ENCODE assay signal across 8 cellular contexts in genomic region chr6:53309059-53309896, GRCh38. TPM values are rescaled to one million over a fixed set of nuclear protein-coding genes. Genes with fewer than 3 reads are reported as not detected.
DNase-seq lines count a peak whose midpoint lies in the region; ATAC-seq and TF ChIP-seq lines count a peak whose summit lies in the region.

No MANE protein-coding gene starts in this region.

- no peaks in the 10 kb centered on the region for H3K9me3 Mint-ChIP-seq in T-helper 1 cell treated with Interleukin-12 subunit alpha and Interleukin-12 subunit beta and Interleukin-4 antibody, amounts not matched to agents 30 μg/mL and 1 μg/mL, for 36 hours
- peaks cover 17% of the 10 kb centered on the region for H3K9me3 Mint-ChIP-seq in GM23338
- H3K9me3 Mint-ChIP-seq in activated T-cell treated with anti-CD3 and anti-CD28 coated beads, Interleukin-2, amount 50 U/mL, for 4 hours: no peaks in the 10 kb centered on the region

- H3K4me3 ChIP-seq in GM23338 (no peak overlapping the region), NB4 (ENCODE audit: low read depth, low read length) (no peak overlapping the region), neutrophil (ENCODE audit: low read depth in 1 of 2, low read length in 1 of 2) (peak overlapping the region in 1 of 2 experiments; percentile 20)

- no peak for ATAC-seq in GM23338
- no peak for ATAC-seq in activated T-cell treated with anti-CD3 and anti-CD28 coated beads, Interleukin-2, amount 50 U/mL, for 4 hours

- H3K27ac Mint-ChIP-seq in T-helper 1 cell treated with Interleukin-12 subunit alpha and Interleukin-12 subunit beta and Interleukin-4 antibody, amounts not matched to agents 30 μg/mL and 1 μg/mL, for 36 hours: peak overlapping the region; percentile 32
- H3K27ac Mint-ChIP-seq in GM23338: 0 out of 2 replicates have a peak overlapping the region, but pooled peaks have one; percentile 50

- no peaks in the 10 kb centered on the region for H3K27me3 Mint-ChIP-seq in T-helper 1 cell treated with Interleukin-12 subunit alpha and Interleukin-12 subunit beta and Interleukin-4 antibody, amounts not matched to agents 30 μg/mL and 1 μg/mL, for 36 hours (ENCODE audit: low read depth)
- no peaks in the 10 kb centered on the region for H3K27me3 Mint-ChIP-seq in GM23338 (ENCODE audit: insufficient read depth, low read depth, poor library complexity)
- no peaks in the 10 kb centered on the region for H3K27me3 Mint-ChIP-seq in activated T-cell treated with anti-CD3 and anti-CD28 coated beads, Interleukin-2, amount 50 U/mL, for 4 hours (ENCODE audit: low read depth)

- no peak overlapping the region for H3K27ac ChIP-seq in GM23338 (ENCODE audit: low read depth)
- H3K27ac ChIP-seq in neutrophil: peak overlapping the region; percentile 89

- no peaks in the 10 kb centered on the region; the same call in 1 of the 2 replicates for H3K36me3 ChIP-seq in GM23338 (ENCODE audit: insufficient read depth)
- no peaks in the 10 kb centered on the region for H3K36me3 ChIP-seq in neutrophil

- H2AFZ ChIP-seq in GM23338: no peak overlapping the region

- H3K4me3 Mint-ChIP-seq in T-helper 1 cell treated with Interleukin-12 subunit alpha and Interleukin-12 subunit beta and Interleukin-4 antibody, amounts not matched to agents 30 μg/mL and 1 μg/mL, for 36 hours: no peak overlapping the region
- no peak overlapping the region for H3K4me3 Mint-ChIP-seq in GM23338
- H3K4me3 Mint-ChIP-seq in activated T-cell treated with anti-CD3 and anti-CD28 coated beads, Interleukin-2, amount 50 U/mL, for 4 hours: no peak overlapping the region

- H3K9me2 ChIP-seq in GM23338 (ENCODE audit: insufficient read depth): no peaks in the 10 kb centered on the region

- peaks cover 77% of the 10 kb centered on the region for H3K4me1 Mint-ChIP-seq in T-helper 1 cell treated with Interleukin-12 subunit alpha and Interleukin-12 subunit beta and Interleukin-4 antibody, amounts not matched to agents 30 μg/mL and 1 μg/mL, for 36 hours (ENCODE audit: low read depth)
- peaks cover 47% of the 10 kb centered on the region for H3K4me1 Mint-ChIP-seq in GM23338
- H3K4me1 Mint-ChIP-seq in activated T-cell treated with anti-CD3 and anti-CD28 coated beads, Interleukin-2, amount 50 U/mL, for 4 hours (ENCODE audit: low read depth): peaks cover 83% of the 10 kb centered on the region

- peak overlapping the region; percentile 55 for H3K4me2 ChIP-seq in GM23338

- peaks cover 14% of the 10 kb centered on the region for H3K36me3 Mint-ChIP-seq in T-helper 1 cell treated with Interleukin-12 subunit alpha and Interleukin-12 subunit beta and Interleukin-4 antibody, amounts not matched to agents 30 μg/mL and 1 μg/mL, for 36 hours (ENCODE audit: low read depth)
- H3K36me3 Mint-ChIP-seq in GM23338 (ENCODE audit: low read depth): peaks cover 29% of the 10 kb centered on the region
- peaks cover 12% of the 10 kb centered on the region for H3K36me3 Mint-ChIP-seq in activated T-cell treated with anti-CD3 and anti-CD28 coated beads, Interleukin-2, amount 50 U/mL, for 4 hours (ENCODE audit: insufficient read depth)

- no peak for DNase-seq in T-helper 1 cell
- DNase-seq in GM23338 (ENCODE audit: low spot score): no peak
- DNase-seq in NB4 (ENCODE audit: low read depth): peak; percentile 20
- peak; percentile 37 for DNase-seq in astrocyte of the hippocampus (ENCODE audit: low read depth, low spot score)
- DNase-seq in NOMO-1 treated with dmso at 0.1 percent for 144 hours (lab: John Stamatoyannopoulos, UW; ENCODE audit: unreplicated experiment): no peak
- DNase-seq in activated T-cell treated with anti-CD3 and anti-CD28 coated beads, Interleukin-2, amount 50 U/mL, for 4 hours: no peak

- H3F3A ChIP-seq in GM23338 (replicated peaks; ENCODE audit: low read depth): no peaks in the 10 kb centered on the region

- peaks cover 88% of the 10 kb centered on the region for H3K79me2 ChIP-seq in GM23338 (replicated peaks; ENCODE audit: insufficient read depth)

- peaks cover 25% of the 10 kb centered on the region for H3K4me1 ChIP-seq in GM23338 (ENCODE audit: insufficient read depth)
- peaks cover 58 to 71% of the 10 kb centered on the region in 2 experiments for H3K4me1 ChIP-seq in neutrophil (ENCODE audit: control insufficient read depth in 1 of 2, insufficient read depth in 1 of 2, low read depth in 1 of 2, low read length in 1 of 2)

- peaks cover 49% of the 10 kb centered on the region for H4K20me1 ChIP-seq in GM23338 (replicated peaks; ENCODE audit: insufficient read depth)

- H3K27me3 ChIP-seq in GM23338 (ENCODE audit: insufficient read depth) (no peaks in the 10 kb centered on the region), neutrophil (no peaks in the 10 kb centered on the region)

- TF ChIP-seq CTCF in GM23338 (conservative IDR thresholded peaks at IDR 0.05; ENCODE audit: low read depth in 2 of 2) (no peak), NB4 (IDR thresholded peaks at IDR 0.05; ENCODE audit: low read depth, low read length) (no peak), neutrophil (IDR thresholded peaks at IDR 0.05) (no peak)

- no peaks in the 10 kb centered on the region for H3K9me3 ChIP-seq in neutrophil

- TF ChIP-seq POLR2A in NB4 (IDR thresholded peaks at IDR 0.05; ENCODE audit: extremely low read depth, insufficient read length): no peak

TF ChIP-seq in GM23338, 12 proteins besides CTCF, POLR2A, EP300 and RAD21:
- TF ChIP-seq EZH2 (IDR thresholded peaks at IDR 0.05; ENCODE audit: low read depth, unreplicated experiment) (no peak), NANOG (IDR thresholded peaks at IDR 0.05; ENCODE audit: borderline replicate concordance) (no peak), ZNF462 (CRISPR knock-in tag; IDR thresholded peaks at IDR 0.05) (peak; percentile 70; the same call in 1 of the 2 replicates)

RNA-seq across cellular contexts. Expression of gene ELOVL5, which starts 39.5 kb away (rescaled TPM):
- total RNA-seq in GM23338 (2014; rRNA removed; shearing (Covaris generic)): 169 and 180 TPM in 2 replicates
- polyA plus RNA-seq in GM23338 (2016; fragmentation: Nextera tagmentation; extraction: Ambion mirVana): 66.9 and 83.3 TPM in 2 replicates
- total RNA-seq in activated T-cell treated with anti-CD3 and anti-CD28 coated beads, Interleukin-2, amount 50 U/mL, for 4 hours: 100 to 1,000 TPM in 2 of 3 donors, 10 to 100 TPM in 1; 89.4 to 115 (median 104) TPM

Comparison
In these comparisons a context has a peak if more than half of its experiments do, and no peak if none do; other contexts are left out.
1. DNase-seq: peak in NB4 (single experiment) and astrocyte of the hippocampus (single experiment); none in T-helper 1 cell (0 of 5), GM23338 (single experiment), NOMO-1 treated with dmso at 0.1 percent for 144 hours (single experiment) and activated T-cell treated with anti-CD3 and anti-CD28 coated beads, Interleukin-2, amount 50 U/mL, for 4 hours (single experiment).